8 cellular contexts compared by ENCODE assay signal in the genomic region with DNA sequence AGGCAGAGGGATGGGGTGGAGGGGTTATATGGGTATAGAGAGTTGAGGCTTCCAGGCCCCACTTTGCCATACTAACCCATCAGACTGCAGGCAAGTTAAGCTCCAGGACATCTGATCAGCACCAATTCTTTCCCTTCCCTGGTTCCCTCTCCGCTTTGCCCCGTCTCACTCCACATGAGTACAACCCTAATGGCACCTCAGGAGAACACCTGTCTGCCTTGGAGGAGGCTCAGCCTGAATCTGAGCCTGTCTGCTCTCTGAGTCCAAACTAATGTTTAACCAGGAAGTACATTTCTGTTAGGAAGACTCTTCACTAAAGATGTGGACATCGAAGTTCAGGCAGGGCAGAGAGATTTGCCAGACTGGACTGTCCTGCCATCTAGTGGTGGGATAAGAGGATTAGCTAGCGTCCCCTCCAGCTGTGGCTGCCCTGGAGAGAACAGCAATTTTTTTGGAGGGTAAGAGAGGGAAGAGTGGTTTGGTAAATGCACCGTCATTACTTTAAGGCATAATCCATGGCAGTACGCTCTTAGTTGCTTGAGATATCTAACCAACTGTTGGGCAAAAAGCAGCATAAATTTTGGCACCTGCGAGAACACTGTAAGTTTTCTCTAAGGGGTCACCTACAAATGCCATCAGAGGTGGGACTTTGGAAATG. TPM values are rescaled to one million over a fixed set of nuclear protein-coding genes. Genes with fewer than 3 reads are reported as not detected.
A peak's percentile ranks its signal among the peaks of the same experiment; 100 is the strongest.
DNase-seq lines count a peak whose midpoint lies in the region; ATAC-seq lines count a peak whose summit lies in the region.

No MANE protein-coding gene starts in this region.

- no peaks in the 10 kb centered on the region for H3K9me3 ChIP-seq in CD4-positive, alpha-beta memory T cell (ENCODE audit: control insufficient read depth in 1 of 2, low read length in 2 of 2)

- peaks cover 20 to 21% of the 10 kb centered on the region in 2 donors for H3K27me3 Mint-ChIP-seq in CD4-positive, alpha-beta memory T cell
- peaks cover 22% of the 10 kb centered on the region for H3K27me3 Mint-ChIP-seq in activated naive CD8-positive, alpha-beta T cell treated with anti-CD3 and anti-CD28 coated beads, Interleukin-2, amount 10 ng/mL, durations not matched to agents 7 days and 5 days

- intact Hi-C loops in CD4-positive, alpha-beta memory T cell (cut with micrococcal nuclease): loop anchor here (1.0 kb wide), 3 partner anchors 68 to 158 kb away; no protein-coding TSS in a partner anchor
- intact Hi-C loops in Right ventricle myocardium superior (cut with DNase I): loop anchor here (2.0 kb wide), 1 partner anchor 68 kb away; no protein-coding TSS in a partner anchor

- no peak overlapping the region for H3K4me3 ChIP-seq in CD4-positive, alpha-beta memory T cell (ENCODE audit: low read length in 2 of 2)

- DNase-seq in CD4-positive, alpha-beta memory T cell: peak; percentile 64 to 71 (median 68)
- DNase-seq in NCI-H1092 treated with DMSO at 0.1 percent for 48 hours (lab: John Stamatoyannopoulos, UW): peak; percentile 81
- DNase-seq in SKM-1 treated with dmso at 0.1 percent for 144 hours (lab: John Stamatoyannopoulos, UW; ENCODE audit: unreplicated experiment): peak; percentile 93
- peak; percentile 43 for DNase-seq in activated naive CD8-positive, alpha-beta T cell treated with anti-CD3 and anti-CD28 coated beads, Interleukin-2, amount 10 ng/mL, durations not matched to agents 7 days and 5 days
- peak; percentile 57 for DNase-seq in Right ventricle myocardium superior
- DNase-seq in pulmonary artery endothelial cell (ENCODE audit: low read depth, low spot score): peak; percentile 59

- peak overlapping the region in 2 of 7 donors; percentile 48 to 63 for H3K27ac Mint-ChIP-seq in CD4-positive, alpha-beta memory T cell
- H3K27ac Mint-ChIP-seq in activated naive CD8-positive, alpha-beta T cell treated with anti-CD3 and anti-CD28 coated beads, Interleukin-2, amount 10 ng/mL, durations not matched to agents 7 days and 5 days: peak overlapping the region; percentile 77

- H3K36me3 ChIP-seq in CD4-positive, alpha-beta memory T cell (ENCODE audit: insufficient read depth, low read length): no peaks in the 10 kb centered on the region

- H3K4me1 Mint-ChIP-seq in CD4-positive, alpha-beta memory T cell: peaks cover 0 to 5% (median 2%) of the 10 kb centered on the region in 4 donors
- peaks cover 5% of the 10 kb centered on the region for H3K4me1 Mint-ChIP-seq in activated naive CD8-positive, alpha-beta T cell treated with anti-CD3 and anti-CD28 coated beads, Interleukin-2, amount 10 ng/mL, durations not matched to agents 7 days and 5 days

- no peak overlapping the region for H3K27ac ChIP-seq in CD4-positive, alpha-beta memory T cell (ENCODE audit: low read depth, low read length)

- no peaks in the 10 kb centered on the region for H3K9me3 Mint-ChIP-seq in CD4-positive, alpha-beta memory T cell
- no peaks in the 10 kb centered on the region for H3K9me3 Mint-ChIP-seq in activated naive CD8-positive, alpha-beta T cell treated with anti-CD3 and anti-CD28 coated beads, Interleukin-2, amount 10 ng/mL, durations not matched to agents 7 days and 5 days

- ATAC-seq in GM21447 (IDR thresholded peaks at IDR 0.05; ENCODE audit: unreplicated experiment): peak; percentile 82
- ATAC-seq in activated naive CD8-positive, alpha-beta T cell treated with anti-CD3 and anti-CD28 coated beads, Interleukin-2, amount 10 ng/mL, durations not matched to agents 7 days and 5 days (ENCODE audit: low read depth): peak; percentile 97
- peak; percentile 97 for ATAC-seq in Right ventricle myocardium superior (ENCODE audit: poor library complexity)
- ATAC-seq in HG02759 (IDR thresholded peaks at IDR 0.05; ENCODE audit: unreplicated experiment): no peak

- CTCF ChIA-PET in CD4-positive, alpha-beta memory T cell (lab: Charles Lee; ENCODE audit: partially characterized antibody): interaction anchor here (0.7 to 9.1 kb wide), 31 partner anchors 8 to 461 kb away, joined by 3 to 150 read pairs (median 4); a partner anchor contains a TSS

- POLR2A ChIA-PET in CD4-positive, alpha-beta memory T cell (lab: Charles Lee; ENCODE audit: partially characterized antibody): interaction anchor here (0.9 to 1.3 kb wide), 5 partner anchors 15 to 157 kb away, joined by 3 to 6 read pairs (median 3); a partner anchor contains a TSS
- POLR2A ChIA-PET in activated naive CD8-positive, alpha-beta T cell treated with anti-CD3 and anti-CD28 coated beads, Interleukin-2, amount 10 ng/mL, durations not matched to agents 7 days and 5 days (lab: Charles Lee): interaction anchor here (1.0 kb wide), 1 partner anchor 158 kb away, joined by 3 read pairs; no protein-coding TSS in a partner anchor

- H3K4me1 ChIP-seq in CD4-positive, alpha-beta memory T cell (ENCODE audit: insufficient read depth, low read length): peaks cover 3% of the 10 kb centered on the region

- H3K4me3 Mint-ChIP-seq in CD4-positive, alpha-beta memory T cell: no peak overlapping the region
- H3K4me3 Mint-ChIP-seq in activated naive CD8-positive, alpha-beta T cell treated with anti-CD3 and anti-CD28 coated beads, Interleukin-2, amount 10 ng/mL, durations not matched to agents 7 days and 5 days: no peak overlapping the region

- H3K36me3 Mint-ChIP-seq in CD4-positive, alpha-beta memory T cell: no peaks in the 10 kb centered on the region
- H3K36me3 Mint-ChIP-seq in activated naive CD8-positive, alpha-beta T cell treated with anti-CD3 and anti-CD28 coated beads, Interleukin-2, amount 10 ng/mL, durations not matched to agents 7 days and 5 days: no peaks in the 10 kb centered on the region

- H3K27me3 ChIP-seq in CD4-positive, alpha-beta memory T cell (ENCODE audit: insufficient read depth, low read length): no peaks in the 10 kb centered on the region

RNA-seq across cellular contexts. Expression of a gene that starts 29.2 kb away (rescaled TPM):
- 1 to 10 TPM; 5.4 to 5.7 TPM for total RNA-seq in CD4-positive, alpha-beta memory T cell
- polyA plus RNA-seq in CD4-positive, alpha-beta memory T cell: 1 to 10 TPM in 1 of 2 donors, under 1 TPM in 1; 0.72 to 2.5 TPM
- 1 to 10 TPM; 5.5 to 6.2 TPM for total RNA-seq in activated naive CD8-positive, alpha-beta T cell treated with anti-CD3 and anti-CD28 coated beads, Interleukin-2, amount 10 ng/mL, durations not matched to agents 7 days and 5 days
- 0.40 TPM for total RNA-seq in Right ventricle myocardium superior
- total RNA-seq in pulmonary artery endothelial cell: 2.0 and 3.6 TPM in 2 replicates

RNA-seq across cellular contexts. Expression of a gene that starts 47.8 kb away (rescaled TPM):
- 10 to 100 TPM; 16.7 to 17.9 TPM for total RNA-seq in CD4-positive, alpha-beta memory T cell
- 10 to 100 TPM; 14.1 to 18.2 TPM for polyA plus RNA-seq in CD4-positive, alpha-beta memory T cell
- 10 to 100 TPM in 1 of 2 experiments, 1 to 10 TPM in 1; 9.7 to 13.0 TPM for total RNA-seq in activated naive CD8-positive, alpha-beta T cell treated with anti-CD3 and anti-CD28 coated beads, Interleukin-2, amount 10 ng/mL, durations not matched to agents 7 days and 5 days
- total RNA-seq in Right ventricle myocardium superior: 8.1 TPM
- 4.0 and 4.2 TPM in 2 replicates for total RNA-seq in pulmonary artery endothelial cell

Comparison
In these comparisons a context has a peak if more than half of its experiments do, and no peak if none do; other contexts are left out.
1. DNase-seq: peak in every context shown above with its lines; median percentile 93 in SKM-1 treated with dmso at 0.1 percent for 144 hours; 81 in NCI-H1092 treated with DMSO at 0.1 percent for 48 hours; 68 in CD4-positive, alpha-beta memory T cell; 59 in pulmonary artery endothelial cell; 57 in Right ventricle myocardium superior; 43 in activated naive CD8-positive, alpha-beta T cell treated with anti-CD3 and anti-CD28 coated beads, Interleukin-2, amount 10 ng/mL, durations not matched to agents 7 days and 5 days.